ENCODE assay signal across 1 cellular context in genomic region chr6:31769684-31770371, GRCh38.
TF ChIP-seq lines count a peak whose summit lies in the region.

No MANE protein-coding gene starts in this region.

TF ChIP-seq in HepG2, 621 proteins besides CTCF, POLR2A, EP300 and RAD21 (continues in another document):
- TF ChIP-seq FOXP4 (CRISPR knock-in tag; IDR thresholded peaks at IDR 0.05) (0 out of 2 replicates have a peak, but pooled peaks have one; percentile 19), ZNF3 (CRISPR knock-in tag; IDR thresholded peaks at IDR 0.05) (no peak), HMGXB4 (CRISPR knock-in tag; IDR thresholded peaks at IDR 0.05; ENCODE audit: borderline replicate concordance in 1 of 2, low read depth in 1 of 2) (peak; percentile 74 to 85; a peak in 2 of 4 replicates), HOMEZ (CRISPR knock-in tag; IDR thresholded peaks at IDR 0.05; ENCODE audit: low read depth) (peak; percentile 48; the same call in 1 of the 2 replicates), FOXC1 (CRISPR knock-in tag; IDR thresholded peaks at IDR 0.05; ENCODE audit: borderline replicate concordance) (0 out of 2 replicates have a peak, but pooled peaks have one; percentile 47), SOX5 (CRISPR knock-in tag; IDR thresholded peaks at IDR 0.05; ENCODE audit: borderline replicate concordance) (peak; percentile 61), HNF1A (IDR thresholded peaks at IDR 0.05; ENCODE audit: low read depth) (no peak), HNF1A (CRISPR knock-in tag; IDR thresholded peaks at IDR 0.05; ENCODE audit: borderline replicate concordance) (0 out of 2 replicates have a peak, but pooled peaks have one; percentile 17), MIER2 (CRISPR knock-in tag; IDR thresholded peaks at IDR 0.05) (peak; percentile 61; the same call in 1 of the 2 replicates), MIER3 (CRISPR knock-in tag; IDR thresholded peaks at IDR 0.05; ENCODE audit: borderline replicate concordance) (peak; percentile 75; the same call in 1 of the 2 replicates), ZNF180 (CRISPR knock-in tag; IDR thresholded peaks at IDR 0.05; ENCODE audit: borderline replicate concordance, low read depth) (no peak), MED8 (CRISPR knock-in tag; IDR thresholded peaks at IDR 0.05; ENCODE audit: insufficient replicate concordance) (peak; percentile 43), ZNF503 (CRISPR knock-in tag; IDR thresholded peaks at IDR 0.05) (no peak), ZNF275 (CRISPR knock-in tag; IDR thresholded peaks at IDR 0.05; ENCODE audit: borderline replicate concordance) (no peak), NCOA1 (CRISPR knock-in tag; IDR thresholded peaks at IDR 0.05) (peak; percentile 77; the same call in 1 of the 2 replicates), ZNF839 (CRISPR knock-in tag; IDR thresholded peaks at IDR 0.05; ENCODE audit: borderline replicate concordance) (peak; percentile 30; the same call in 1 of the 2 replicates), POLR2AphosphoS2 (IDR thresholded peaks at IDR 0.05; ENCODE audit: low read depth, low read length) (no peak), ZFP41 (CRISPR knock-in tag; IDR thresholded peaks at IDR 0.05; ENCODE audit: borderline replicate concordance) (peak; percentile 39; the same call in 1 of the 2 replicates), THAP9 (CRISPR knock-in tag; IDR thresholded peaks at IDR 0.05; ENCODE audit: borderline replicate concordance) (peak; percentile 39; the same call in 1 of the 2 replicates), ISL2 (CRISPR knock-in tag; IDR thresholded peaks at IDR 0.05) (0 out of 2 replicates have a peak, but pooled peaks have one; percentile 19), MXD4 (CRISPR knock-in tag; IDR thresholded peaks at IDR 0.05) (peak; percentile 32; the same call in 1 of the 2 replicates), FOXA3 (CRISPR knock-in tag; IDR thresholded peaks at IDR 0.05) (peak; percentile 44; the same call in 1 of the 2 replicates), ZFP91 (CRISPR knock-in tag; IDR thresholded peaks at IDR 0.05; ENCODE audit: borderline replicate concordance) (peak; percentile 77), THAP11 (CRISPR knock-in tag; IDR thresholded peaks at IDR 0.05) (peak; percentile 68; the same call in 1 of the 2 replicates), EHMT2 (IDR thresholded peaks at IDR 0.05; ENCODE audit: borderline replicate concordance, low read depth, low read length) (no peak), ATRX (CRISPR knock-in tag; IDR thresholded peaks at IDR 0.05; ENCODE audit: borderline replicate concordance) (no peak), SP1 (IDR thresholded peaks at IDR 0.05) (no peak), SP1 (CRISPR knock-in tag; IDR thresholded peaks at IDR 0.05) (peak; percentile 71), GATAD1 (CRISPR knock-in tag; IDR thresholded peaks at IDR 0.05) (peak; percentile 58), HNRNPUL1 (IDR thresholded peaks at IDR 0.05; ENCODE audit: low read depth, low read length) (no peak), ERF (CRISPR knock-in tag; IDR thresholded peaks at IDR 0.05) (peak; percentile 88), IKZF5 (CRISPR knock-in tag; IDR thresholded peaks at IDR 0.05) (peak; percentile 87), SMC3 (IDR thresholded peaks at IDR 0.05; ENCODE audit: low read length) (peak; percentile 98), HIVEP1 (CRISPR knock-in tag; IDR thresholded peaks at IDR 0.05) (peak; percentile 69; the same call in 1 of the 2 replicates), KAT7 (CRISPR knock-in tag; IDR thresholded peaks at IDR 0.05; ENCODE audit: borderline replicate concordance) (0 out of 2 replicates have a peak, but pooled peaks have one; percentile 53), ZNF335 (CRISPR knock-in tag; IDR thresholded peaks at IDR 0.05) (peak; percentile 95), SALL1 (CRISPR knock-in tag; IDR thresholded peaks at IDR 0.05) (peak; percentile 60; the same call in 1 of the 2 replicates), CBX1 (IDR thresholded peaks at IDR 0.05; ENCODE audit: low read depth) (peak; percentile 58), KDM3A (CRISPR knock-in tag; IDR thresholded peaks at IDR 0.05; ENCODE audit: low read depth) (peak; percentile 78; the same call in 1 of the 2 replicates)
